ENCODE assay signal across 16 cellular contexts in the genomic region with DNA sequence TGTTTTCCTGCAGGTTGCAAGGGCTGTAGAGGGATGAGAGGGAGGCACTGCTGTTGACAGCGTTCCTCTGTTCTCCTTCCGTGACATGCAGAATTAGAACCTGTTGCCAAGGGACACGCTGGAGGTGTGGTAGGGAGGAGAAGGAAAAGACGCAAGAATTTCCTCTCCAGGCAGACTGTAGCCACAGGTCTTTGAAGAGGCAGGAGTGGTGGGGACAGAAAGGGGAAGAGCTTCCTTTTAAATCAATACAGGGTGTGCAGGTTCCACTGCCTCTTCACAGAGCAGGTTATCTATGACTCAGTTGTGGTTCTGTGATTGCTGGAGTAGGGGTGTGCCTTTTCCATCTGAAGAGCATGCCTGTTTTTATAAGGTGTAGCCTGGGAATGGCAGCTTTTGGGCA.
DNase-seq lines count a peak whose midpoint lies in the region; ATAC-seq, FAIRE-seq and TF ChIP-seq lines count a peak whose summit lies in the region.
"Had no signal": no experiment of that assay in that cellular context is flagged by ENCODE, and none has a peak within 500 bp of the region (broad histone marks: within the 10 kb centered on the region; RNA-seq: fewer than 3 reads in every experiment).

No MANE protein-coding gene starts in this region.

- H3K4me3 ChIP-seq in Peyer's patch (no peak overlapping the region), stomach (no peak overlapping the region)
- H3K4me3 ChIP-seq: A549 had no signal

- peak overlapping the region; percentile 67 for H3K27ac Mint-ChIP-seq in activated naive CD4-positive, alpha-beta T cell treated with anti-CD3 and anti-CD28 coated beads, Interleukin-2, amount 10 ng/mL, durations not matched to agents 7 days and 5 days
- no peak overlapping the region for H3K27ac Mint-ChIP-seq in activated naive CD4-positive, alpha-beta T cell treated with anti-CD3 and anti-CD28 coated beads for 36 hours
- H3K27ac Mint-ChIP-seq: dendritic cell treated with granulocyte-macrophage colony-stimulating factor and Interleukin-4, amounts not matched to agents 40 ng/mL and 50 ng/mL, for 4 days; stimulated activated naive B cell treated with anti-CD40 and anti-IgM and Interleukin-4, amounts not matched to agents 10 μg/mL and 1 μg/mL and 100 μg/mL, for 72 hours; T-helper 1 cell treated with Interleukin-12 subunit alpha and Interleukin-12 subunit beta and Interleukin-4 antibody, amounts not matched to agents 30 μg/mL and 1 μg/mL, for 36 hours had no signal

- WGBS in stomach, 5 donors = 24 to 49% (median 35%) methylated on average over 4 of the region's 4 CpGs

- no peak for FAIRE-seq in HTR-8/SVneo (lab: Jason Lieb, UNC)
- FAIRE-seq: A549 had no signal

- no peak for TF ChIP-seq CTCF in Peyer's patch (IDR thresholded peaks at IDR 0.05)
- TF ChIP-seq CTCF in stomach (IDR thresholded peaks at IDR 0.05) = no peak

- H3K36me3 ChIP-seq in Peyer's patch (no peaks in the 10 kb centered on the region), stomach (peaks cover 0 to 6% (median 0%) of the 10 kb centered on the region in 4 donors)

- peak; percentile 14 for ATAC-seq in left ventricle myocardium superior
- no peak for ATAC-seq in GM19395 (IDR thresholded peaks at IDR 0.05; ENCODE audit: unreplicated experiment)
- ATAC-seq: A549; stimulated activated naive B cell treated with anti-CD40 and anti-IgM and Interleukin-4, amounts not matched to agents 10 μg/mL and 1 μg/mL and 100 μg/mL, for 72 hours had no signal

- CTCF ChIA-PET in activated naive CD4-positive, alpha-beta T cell treated with anti-CD3 and anti-CD28 coated beads, Interleukin-2, amount 10 ng/mL, durations not matched to agents 7 days and 5 days (lab: Charles Lee) = interaction anchor here (0.6 to 1.1 kb wide), 3 partner anchors 24 to 786 kb away, joined by 3 read pairs; no protein-coding TSS in a partner anchor
- CTCF ChIA-PET in activated naive CD4-positive, alpha-beta T cell treated with anti-CD3 and anti-CD28 coated beads for 36 hours (lab: Charles Lee) = interaction anchor here (0.6 kb wide), 2 partner anchors 111 to 156 kb away, joined by 3 to 4 read pairs; no protein-coding TSS in a partner anchor

- TF ChIP-seq POLR2A in Peyer's patch (IDR thresholded peaks at IDR 0.05) (no peak), stomach (IDR thresholded peaks at IDR 0.05) (no peak)

- H3K4me1 ChIP-seq in Peyer's patch = peaks cover 0 to 60% (median 2%) of the 10 kb centered on the region in 4 donors
- peaks cover 52 to 78% (median 63%) of the 10 kb centered on the region in 4 donors for H3K4me1 ChIP-seq in stomach
- H3K4me1 ChIP-seq: A549 had no signal

- H3K27me3 ChIP-seq in Peyer's patch (no peaks in the 10 kb centered on the region), stomach (no peaks in the 10 kb centered on the region)

- H3K36me3 Mint-ChIP-seq in activated naive CD4-positive, alpha-beta T cell treated with anti-CD3 and anti-CD28 coated beads, Interleukin-2, amount 10 ng/mL, durations not matched to agents 7 days and 5 days = no peaks in the 10 kb centered on the region
- no peaks in the 10 kb centered on the region for H3K36me3 Mint-ChIP-seq in activated naive CD4-positive, alpha-beta T cell treated with anti-CD3 and anti-CD28 coated beads for 36 hours (ENCODE audit: low read depth)
- H3K36me3 Mint-ChIP-seq: stimulated activated naive B cell treated with anti-CD40 and anti-IgM and Interleukin-4, amounts not matched to agents 10 μg/mL and 1 μg/mL and 100 μg/mL, for 72 hours had no signal

- peak overlapping the region in 3 of 4 donors; percentile 34 to 85 (median 56) for H3K27ac ChIP-seq in Peyer's patch
- peak overlapping the region; percentile 36 to 86 (median 76) for H3K27ac ChIP-seq in stomach
- H3K27ac ChIP-seq: A549 had no signal

- no peaks in the 10 kb centered on the region for H3K9me3 Mint-ChIP-seq in activated naive CD4-positive, alpha-beta T cell treated with anti-CD3 and anti-CD28 coated beads, Interleukin-2, amount 10 ng/mL, durations not matched to agents 7 days and 5 days
- no peaks in the 10 kb centered on the region for H3K9me3 Mint-ChIP-seq in activated naive CD4-positive, alpha-beta T cell treated with anti-CD3 and anti-CD28 coated beads for 36 hours
- H3K9me3 Mint-ChIP-seq: dendritic cell treated with granulocyte-macrophage colony-stimulating factor and Interleukin-4, amounts not matched to agents 40 ng/mL and 50 ng/mL, for 4 days; stimulated activated naive B cell treated with anti-CD40 and anti-IgM and Interleukin-4, amounts not matched to agents 10 μg/mL and 1 μg/mL and 100 μg/mL, for 72 hours; T-helper 1 cell treated with Interleukin-12 subunit alpha and Interleukin-12 subunit beta and Interleukin-4 antibody, amounts not matched to agents 30 μg/mL and 1 μg/mL, for 36 hours had no signal

- no peak overlapping the region for H3K4me3 Mint-ChIP-seq in activated naive CD4-positive, alpha-beta T cell treated with anti-CD3 and anti-CD28 coated beads, Interleukin-2, amount 10 ng/mL, durations not matched to agents 7 days and 5 days
- no peak overlapping the region for H3K4me3 Mint-ChIP-seq in activated naive CD4-positive, alpha-beta T cell treated with anti-CD3 and anti-CD28 coated beads for 36 hours
- H3K4me3 Mint-ChIP-seq: dendritic cell treated with granulocyte-macrophage colony-stimulating factor and Interleukin-4, amounts not matched to agents 40 ng/mL and 50 ng/mL, for 4 days; stimulated activated naive B cell treated with anti-CD40 and anti-IgM and Interleukin-4, amounts not matched to agents 10 μg/mL and 1 μg/mL and 100 μg/mL, for 72 hours; T-helper 1 cell treated with Interleukin-12 subunit alpha and Interleukin-12 subunit beta and Interleukin-4 antibody, amounts not matched to agents 30 μg/mL and 1 μg/mL, for 36 hours had no signal

- DNase-seq in activated naive CD4-positive, alpha-beta T cell treated with anti-CD3 and anti-CD28 coated beads, Interleukin-2, amount 10 ng/mL, durations not matched to agents 7 days and 5 days = no peak
- DNase-seq in activated naive CD4-positive, alpha-beta T cell treated with anti-CD3 and anti-CD28 coated beads for 36 hours = no peak
- DNase-seq in Peyer's patch (peak in 1 of 3 donors; percentile 57), left ventricle myocardium superior (no peak), stomach (peak; percentile 49), HK-2 (ENCODE audit: unreplicated experiment) (no peak), HTR-8/SVneo (ENCODE audit: insufficient read length, low spot score) (no peak)
- DNase-seq: activated T-cell treated with anti-CD3 and anti-CD28 coated beads for 4 hours; GDM1; NCI-H1694 treated with DMSO at 0.1 percent for 48 hours; NCI-H526 treated with DMSO at 0.1 percent for 48 hours; stimulated activated naive B cell treated with anti-CD40 and anti-IgM and Interleukin-4, amounts not matched to agents 10 μg/mL and 1 μg/mL and 100 μg/mL, for 72 hours had no signal

- no peaks in the 10 kb centered on the region for H3K9me3 ChIP-seq in Peyer's patch
- H3K9me3 ChIP-seq in stomach = no peaks in the 10 kb centered on the region
- H3K9me3 ChIP-seq: A549 had no signal

- no peaks in the 10 kb centered on the region for H3K27me3 Mint-ChIP-seq in activated naive CD4-positive, alpha-beta T cell treated with anti-CD3 and anti-CD28 coated beads, Interleukin-2, amount 10 ng/mL, durations not matched to agents 7 days and 5 days
- no peaks in the 10 kb centered on the region for H3K27me3 Mint-ChIP-seq in activated naive CD4-positive, alpha-beta T cell treated with anti-CD3 and anti-CD28 coated beads for 36 hours (ENCODE audit: low read depth)

- intact Hi-C loops in activated naive CD4-positive, alpha-beta T cell treated with anti-CD3 and anti-CD28 coated beads for 36 hours (cut with micrococcal nuclease) = loop anchor here (5.0 kb wide), 1 partner anchor 134 kb away; the partner anchor contains the start of gene WDSUB1
- intact Hi-C loops in left ventricle myocardium superior (cut with micrococcal nuclease) (no loop called here), stomach (cut with DNase I; ENCODE audit: low total_unique reads) (no loop called here)

- TF ChIP-seq EP300 in stomach (IDR thresholded peaks at IDR 0.05) = no peak

- H3K4me1 Mint-ChIP-seq in activated naive CD4-positive, alpha-beta T cell treated with anti-CD3 and anti-CD28 coated beads, Interleukin-2, amount 10 ng/mL, durations not matched to agents 7 days and 5 days = peaks cover 35% of the 10 kb centered on the region
- peaks cover 18% of the 10 kb centered on the region for H3K4me1 Mint-ChIP-seq in activated naive CD4-positive, alpha-beta T cell treated with anti-CD3 and anti-CD28 coated beads for 36 hours (ENCODE audit: low read depth)
